22 cellular contexts compared by ENCODE assay signal in genomic region chr10:103102195-103102594, GRCh38.
A peak's percentile ranks its signal among the peaks of the same experiment; 100 is the strongest.
DNase-seq lines count a peak whose midpoint lies in the region; ATAC-seq and TF ChIP-seq lines count a peak whose summit lies in the region.
"Had no signal": no experiment of that assay in that cellular context is flagged by ENCODE, and none has a peak within 500 bp of the region (broad histone marks: within the 10 kb centered on the region; RNA-seq: fewer than 3 reads in every experiment).

No MANE protein-coding gene starts in this region.

- no CpG with 5 or more reads among the region's 3 CpGs for WGBS in mesendoderm (ENCODE audit: extremely low coverage, insufficient coverage, low lambda C conversion rate)

- H3K4me1 ChIP-seq in mesendoderm (ENCODE audit: control insufficient read depth, low read depth, low read length), result peaks cover 3% of the 10 kb centered on the region
- H3K4me1 ChIP-seq: lower lobe of right lung, pancreas had no signal

- H3K4me3 ChIP-seq in mesendoderm (ENCODE audit: low read length), result no peak overlapping the region
- H3K4me3 ChIP-seq in coronary artery, result no peak overlapping the region
- H3K4me3 ChIP-seq: GM23248, lower lobe of right lung, pancreas, skin epidermis had no signal

- no peak overlapping the region for H2BK120ac ChIP-seq in mesendoderm (ENCODE audit: low read depth, low read length)

- H3K36me3 Mint-ChIP-seq in natural killer cell, result peaks cover 2% of the 10 kb centered on the region
- peaks cover 11% of the 10 kb centered on the region for H3K36me3 Mint-ChIP-seq in natural killer cell treated with Interleukin-12 subunit alpha and Interleukin-12 subunit beta and Interleukin-15 and Interleukin-18, amount 100 ng/mL, for 72 hours

- peaks cover 3% of the 10 kb centered on the region for H3K36me3 ChIP-seq in mesendoderm (ENCODE audit: control insufficient read depth, insufficient read depth, low read length)

- H3K9me3 Mint-ChIP-seq in natural killer cell, result no peaks in the 10 kb centered on the region
- no peaks in the 10 kb centered on the region for H3K9me3 Mint-ChIP-seq in natural killer cell treated with Interleukin-12 subunit alpha and Interleukin-12 subunit beta and Interleukin-15 and Interleukin-18, amount 100 ng/mL, for 72 hours

- H3K79me2 ChIP-seq in mesendoderm (ENCODE audit: control insufficient read depth, insufficient read depth, low read length), result no peaks in the 10 kb centered on the region

- no peak overlapping the region for H4K8ac ChIP-seq in mesendoderm (ENCODE audit: low read depth, low read length)

- H2AK5ac ChIP-seq in mesendoderm (ENCODE audit: low read length), result no peak overlapping the region

- H2BK5ac ChIP-seq in mesendoderm (ENCODE audit: low read length), result no peak overlapping the region

- H3K4me3 Mint-ChIP-seq in natural killer cell, result no peak overlapping the region
- no peak overlapping the region for H3K4me3 Mint-ChIP-seq in natural killer cell treated with Interleukin-12 subunit alpha and Interleukin-12 subunit beta and Interleukin-15 and Interleukin-18, amount 100 ng/mL, for 72 hours

- no peaks in the 10 kb centered on the region for H3K27me3 ChIP-seq in mesendoderm (ENCODE audit: insufficient read depth, low read length, poor library complexity)
- H3K27me3 ChIP-seq: pancreas had no signal

- peak in 1 of 3 donors; percentile 48 for ATAC-seq in natural killer cell
- no peak for ATAC-seq in natural killer cell treated with Interleukin-12 subunit alpha and Interleukin-12 subunit beta and Interleukin-15 and Interleukin-18, amount 100 ng/mL, for 72 hours
- ATAC-seq: esophagus mucosa, lower lobe of right lung, pancreas had no signal

- DNase-seq in natural killer cell, result no peak
- no peak for DNase-seq in natural killer cell treated with Interleukin-12 subunit alpha and Interleukin-12 subunit beta and Interleukin-15 and Interleukin-18, amount 100 ng/mL, for 72 hours (ENCODE audit: low spot score)
- DNase-seq in amniotic epithelial cell (ENCODE audit: low read depth), result peak; percentile 27
- DNase-seq in mesendoderm, result no peak
- no peak for DNase-seq in iPS-NIHi11 (ENCODE audit: low spot score)
- DNase-seq in C1 segment of cervical spinal cord (lab: John Stamatoyannopoulos, UW), result no peak
- no peak for DNase-seq in NOMO-1 treated with dmso at 0.1 percent for 144 hours (lab: John Stamatoyannopoulos, UW; ENCODE audit: unreplicated experiment)
- DNase-seq in coronary artery (ENCODE audit: low spot score), result no peak
- DNase-seq: activated CD4-positive, alpha-beta T cell treated with anti-CD3 and anti-CD28 coated beads for 48 hours; activated gamma-delta T cell; DND-41; effector CD4-positive, alpha-beta T cell; GM23248; KG1; lower lobe of right lung; NCI-H1105; NCI-H526; pancreas; SHP77; stimulated activated CD4-positive, alpha-beta T cell treated with anti-CD3 and anti-CD28 coated beads, Interleukin-2, amount 100 ng/mL, for 48 hours had no signal

- peaks cover 2% of the 10 kb centered on the region for H3K79me1 ChIP-seq in mesendoderm (ENCODE audit: low read length)

- no peak overlapping the region for H3K4ac ChIP-seq in mesendoderm (ENCODE audit: low read depth, low read length)

- no peak overlapping the region for H3K4me2 ChIP-seq in mesendoderm (ENCODE audit: low read length)

- H3K27me3 Mint-ChIP-seq in natural killer cell (ENCODE audit: low read depth in 2 of 2), result no peaks in the 10 kb centered on the region
- no peaks in the 10 kb centered on the region for H3K27me3 Mint-ChIP-seq in natural killer cell treated with Interleukin-12 subunit alpha and Interleukin-12 subunit beta and Interleukin-15 and Interleukin-18, amount 100 ng/mL, for 72 hours

- peak overlapping the region; percentile 50 for H3K23ac ChIP-seq in mesendoderm (ENCODE audit: low read length)

- intact Hi-C loops in natural killer cell (cut with micrococcal nuclease), result no loop called here

- H4K5ac ChIP-seq in mesendoderm (ENCODE audit: low read length), result no peak overlapping the region

- no peak overlapping the region for H3K9ac ChIP-seq in mesendoderm (ENCODE audit: low read length)
- H3K9ac ChIP-seq: GM23248 had no signal

- no peak overlapping the region for H2BK15ac ChIP-seq in mesendoderm (replicated peaks; ENCODE audit: low read depth)

- no peak overlapping the region for H3K56ac ChIP-seq in mesendoderm (ENCODE audit: low read length)

- peak overlapping the region; percentile 24 to 76 for H3K27ac Mint-ChIP-seq in natural killer cell
- H3K27ac Mint-ChIP-seq in natural killer cell treated with Interleukin-12 subunit alpha and Interleukin-12 subunit beta and Interleukin-15 and Interleukin-18, amount 100 ng/mL, for 72 hours, result peak overlapping the region in 1 of 2 donors; percentile 37

- H3K4me1 Mint-ChIP-seq in natural killer cell, result peaks cover 16 to 20% of the 10 kb centered on the region in 2 donors
- H3K4me1 Mint-ChIP-seq in natural killer cell treated with Interleukin-12 subunit alpha and Interleukin-12 subunit beta and Interleukin-15 and Interleukin-18, amount 100 ng/mL, for 72 hours (ENCODE audit: low read depth in 2 of 2), result peaks cover 0 to 11% of the 10 kb centered on the region in 2 donors

- no peak overlapping the region for H3K27ac ChIP-seq in mesendoderm (ENCODE audit: low read depth, low read length)
- peak overlapping the region in 1 of 2 donors; percentile 26 for H3K27ac ChIP-seq in coronary artery
- H3K27ac ChIP-seq: GM23248, lower lobe of right lung, pancreas had no signal

- TF ChIP-seq CTCF in natural killer cell (IDR thresholded peaks at IDR 0.05), result no peak
- TF ChIP-seq CTCF in coronary artery (IDR thresholded peaks at IDR 0.05), result no peak

- no peak overlapping the region for H3K18ac ChIP-seq in mesendoderm (ENCODE audit: low read length)
